8 cellular contexts compared by ENCODE assay signal in genomic region chr5:151224372-151224771, GRCh38. TPM values are rescaled to one million over a fixed set of nuclear protein-coding genes. Genes with fewer than 3 reads are reported as not detected.
A peak's percentile ranks its signal among the peaks of the same experiment; 100 is the strongest.
DNase-seq lines count a peak whose midpoint lies in the region; ATAC-seq and TF ChIP-seq lines count a peak whose summit lies in the region.

No MANE protein-coding gene starts in this region.

- intact Hi-C loops in ascending aorta (cut with DNase I) = loop anchor here (5.0 kb wide), 1 partner anchor 97 kb away; no protein-coding TSS in a partner anchor

- H3K27me3 ChIP-seq in ascending aorta = no peaks in the 10 kb centered on the region
- H3K27me3 ChIP-seq in neuron (ENCODE audit: insufficient read depth, low read length) = peaks cover 28% of the 10 kb centered on the region

- peak overlapping the region; percentile 100 for H2AFZ ChIP-seq in neuron (ENCODE audit: low read depth, low read length)

- H3K4me1 ChIP-seq in ascending aorta (peaks cover 13 to 17% of the 10 kb centered on the region in 2 donors), neuron (ENCODE audit: insufficient read depth, low read length) (peaks cover 4% of the 10 kb centered on the region)

- no peaks in the 10 kb centered on the region for H3K36me3 ChIP-seq in ascending aorta
- no peaks in the 10 kb centered on the region for H3K36me3 ChIP-seq in neuron (ENCODE audit: insufficient read depth, low read length)

- peak overlapping the region in 1 of 2 donors; percentile 55 for H3K27ac ChIP-seq in ascending aorta

- H3K4me3 ChIP-seq in ascending aorta (peak overlapping the region; percentile 71 to 73), neuron (ENCODE audit: low read length) (peak overlapping the region; percentile 55)

- TF ChIP-seq CTCF in ascending aorta (IDR thresholded peaks at IDR 0.05) = no peak

- H3K9me3 ChIP-seq in ascending aorta (no peaks in the 10 kb centered on the region), neuron (ENCODE audit: low read length) (no peaks in the 10 kb centered on the region)

- DNase-seq in ascending aorta (ENCODE audit: low spot score in 2 of 2) (no peak), NCI-H510A treated with DMSO at 0.1 percent for 48 hours (lab: John Stamatoyannopoulos, UW) (no peak), SHP77 treated with DMSO at 0.1 percent for 48 hours (lab: John Stamatoyannopoulos, UW) (no peak)
- no peak for DNase-seq in stimulated activated CD4-positive, alpha-beta T cell treated with anti-CD3 and anti-CD28 coated beads, Interleukin-4, amount 100 ng/mL, for 4 hours
- DNase-seq in stimulated activated CD4-positive, alpha-beta T cell treated with anti-CD3 and anti-CD28 coated beads, Interleukin-12 subunit alpha, Interleukin-12 subunit beta, amount 100 ng/mL, for 4 hours = no peak

- peak; percentile 13 for ATAC-seq in GM18517 (IDR thresholded peaks at IDR 0.05; ENCODE audit: unreplicated experiment)
- peak; percentile 36 for ATAC-seq in HG03342 (IDR thresholded peaks at IDR 0.05; ENCODE audit: unreplicated experiment)

RNA-seq across cellular contexts. Expression of gene CCDC69, which starts 0.5 kb away (rescaled TPM):
- total RNA-seq in ascending aorta = 101 TPM

RNA-seq across cellular contexts. Expression of gene GM2A, which starts 28.6 kb away (rescaled TPM):
- total RNA-seq in ascending aorta = 15.0 TPM
